ENCODE assay signal across 22 cellular contexts in the genomic region with DNA sequence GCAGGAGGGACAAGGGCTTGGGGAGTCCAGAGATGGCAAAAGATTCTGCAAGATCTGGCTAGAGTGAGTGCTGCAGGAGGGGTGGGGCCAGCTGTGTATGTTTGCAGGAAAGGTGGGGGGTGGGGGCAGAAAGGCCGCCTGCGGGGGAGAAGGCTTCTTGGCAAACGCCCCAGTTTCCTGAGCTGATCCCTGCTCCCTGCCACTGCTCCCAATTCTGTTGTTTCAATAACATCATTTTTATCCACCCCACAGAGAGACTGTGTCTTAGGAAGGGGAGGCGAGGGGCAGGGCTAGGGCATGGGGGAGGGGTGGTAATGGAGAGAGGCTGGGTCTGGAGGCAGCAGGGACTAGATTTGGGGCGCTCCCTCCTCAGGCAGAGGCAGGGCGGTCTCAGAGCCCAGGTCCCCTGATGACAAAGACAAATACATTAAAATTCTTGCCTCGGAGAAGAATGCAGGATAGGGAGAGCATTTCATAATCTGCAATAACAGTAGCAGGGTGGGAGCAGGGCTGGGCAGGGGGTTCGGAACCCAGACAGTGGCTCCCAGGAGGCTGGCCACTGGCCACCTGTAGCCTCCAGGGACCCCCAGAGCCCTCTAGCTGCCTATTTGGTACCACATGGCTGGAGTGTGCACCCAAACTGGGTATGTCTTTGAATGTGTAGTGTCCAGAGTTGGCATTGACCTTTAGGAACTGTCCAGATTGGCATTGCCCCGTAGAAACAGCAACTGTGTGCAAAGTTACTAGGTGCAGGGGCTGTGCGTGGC. TPM values are rescaled to one million over a fixed set of nuclear protein-coding genes. Genes with fewer than 3 reads are reported as not detected.
DNase-seq lines count a peak whose midpoint lies in the region; ATAC-seq, FAIRE-seq and TF ChIP-seq lines count a peak whose summit lies in the region.
"Had no signal": no experiment of that assay in that cellular context is flagged by ENCODE, and none has a peak within 500 bp of the region (broad histone marks: within the 10 kb centered on the region; RNA-seq: fewer than 3 reads in every experiment).

No MANE protein-coding gene starts in this region.

- H3K4me3 ChIP-seq in neuronal stem cell (ENCODE audit: low read length in 2 of 2) (no peak overlapping the region), kidney (ENCODE audit: low read length in 2 of 2) (no peak overlapping the region), WERI-Rb-1 (ENCODE audit: low read depth, low read length) (no peak overlapping the region), gastroesophageal sphincter (no peak overlapping the region)
- H3K4me3 ChIP-seq: left lung, tibial artery had no signal

- intact Hi-C loops in CD14-positive monocyte (cut with micrococcal nuclease) (loop anchor here in 1 of 2 donors (2.0 kb wide), 1 partner anchor 35 kb away; no protein-coding TSS in a partner anchor), kidney (cut with DNase I) (no loop called here)

- TF ChIP-seq POLR2A in gastroesophageal sphincter (IDR thresholded peaks at IDR 0.05): no peak

- no peak overlapping the region for H4K91ac ChIP-seq in neuronal stem cell (ENCODE audit: low read depth, low read length, poor library complexity)

- TF ChIP-seq CTCF in CD14-positive monocyte (IDR thresholded peaks at IDR 0.05): no peak
- TF ChIP-seq CTCF in RWPE1 (conservative IDR thresholded peaks at IDR 0.05; ENCODE audit: low read depth): no peak
- TF ChIP-seq CTCF in kidney (IDR thresholded peaks at IDR 0.05; ENCODE audit: borderline replicate concordance, extremely low read depth, insufficient read depth): no peak
- no peak for TF ChIP-seq CTCF in WERI-Rb-1 (IDR thresholded peaks at IDR 0.05; ENCODE audit: low read depth, low read length)
- TF ChIP-seq CTCF in gastroesophageal sphincter (IDR thresholded peaks at IDR 0.05): no peak

- no peak overlapping the region for H3K14ac ChIP-seq in neuronal stem cell (ENCODE audit: low read length)

- H3K4me1 ChIP-seq in neuronal stem cell (ENCODE audit: control insufficient read depth in 2 of 2, insufficient read depth in 1 of 2, low read depth in 1 of 2, low read length in 2 of 2) (peaks cover 12 to 13% of the 10 kb centered on the region in 2 donors), kidney (ENCODE audit: control insufficient read depth in 1 of 2, insufficient read depth in 1 of 2, low read depth in 1 of 2, low read length in 2 of 2) (peaks cover 0 to 2% of the 10 kb centered on the region in 2 donors), gastroesophageal sphincter (peaks cover 0 to 32% (median 15%) of the 10 kb centered on the region in 3 donors)

- H3K4me3 Mint-ChIP-seq in CD14-positive monocyte: peak overlapping the region in 1 of 2 donors; percentile 62
- H3K4me3 Mint-ChIP-seq: stimulated activated naive B cell treated with anti-CD40 and anti-IgM and Interleukin-4, amounts not matched to agents 10 μg/mL and 1 μg/mL and 100 μg/mL, for 72 hours had no signal

- H3K4me2 ChIP-seq in neuronal stem cell (ENCODE audit: insufficient read depth, low read length, poor library complexity, severe bottlenecking): no peak overlapping the region

- FAIRE-seq in kidney (lab: Jason Lieb, UNC): no peak

- WGBS in neuronal stem cell (ENCODE audit: extremely low coverage in 2 of 2, insufficient read length in 2 of 2, insufficient replicate concordance in 1 of 2), 2 donors: no CpG with 5 or more reads among the region's 10 CpGs
- 13 to 23% methylated on average over 5 of the region's 10 CpGs for WGBS in gastroesophageal sphincter (ENCODE audit: low coverage in 1 of 2), 2 donors

- no peak overlapping the region for H3K27ac Mint-ChIP-seq in CD14-positive monocyte
- H3K27ac Mint-ChIP-seq: stimulated activated naive B cell treated with anti-CD40 and anti-IgM and Interleukin-4, amounts not matched to agents 10 μg/mL and 1 μg/mL and 100 μg/mL, for 72 hours had no signal

- H3K23ac ChIP-seq in neuronal stem cell (ENCODE audit: low read depth, low read length, poor library complexity): peak overlapping the region; percentile 43

- CTCF ChIA-PET in RWPE1 (lab: Yijun Ruan, JAX): interaction anchor here (0.5 to 2.6 kb wide), 4 partner anchors 10 to 437 kb away, joined by 3 to 9 read pairs (median 4); no protein-coding TSS in a partner anchor

- TF ChIP-seq EP300 in gastroesophageal sphincter (IDR thresholded peaks at IDR 0.05): no peak

- no peak overlapping the region for H2AFZ ChIP-seq in neuronal stem cell (ENCODE audit: low read length)

- H3K79me1 ChIP-seq in neuronal stem cell (ENCODE audit: low read depth, low read length): no peaks in the 10 kb centered on the region

- no peak overlapping the region for H3K4ac ChIP-seq in neuronal stem cell (ENCODE audit: low read length)

- H3K4me1 Mint-ChIP-seq in CD14-positive monocyte: peaks cover 36% of the 10 kb centered on the region

- ATAC-seq in GM21390 (IDR thresholded peaks at IDR 0.05; ENCODE audit: unreplicated experiment) (no peak), gastroesophageal sphincter (no peak)
- ATAC-seq: esophagus mucosa; left lung; right cardiac atrium; stimulated activated naive B cell treated with anti-CD40 and anti-IgM and Interleukin-4, amounts not matched to agents 10 μg/mL and 1 μg/mL and 100 μg/mL, for 72 hours had no signal

- H3K27ac ChIP-seq in RWPE1 (peak overlapping the region; percentile 20; the same call in 1 of the 2 replicates), neuronal stem cell (replicated peaks; ENCODE audit: low read length) (no peak overlapping the region), kidney (ENCODE audit: low read depth in 2 of 2, low read length in 2 of 2) (no peak overlapping the region), WERI-Rb-1 (no peak overlapping the region), gastroesophageal sphincter (no peak overlapping the region)
- H3K27ac ChIP-seq: left lung, tibial artery had no signal

- peaks cover 4 to 6% of the 10 kb centered on the region in 2 donors for H3K36me3 Mint-ChIP-seq in CD14-positive monocyte
- H3K36me3 Mint-ChIP-seq: stimulated activated naive B cell treated with anti-CD40 and anti-IgM and Interleukin-4, amounts not matched to agents 10 μg/mL and 1 μg/mL and 100 μg/mL, for 72 hours had no signal

- POLR2A ChIA-PET in RWPE1 (lab: Yijun Ruan, JAX; ENCODE audit: low non-redundant PET): no interaction called here

- no peak overlapping the region for H4K8ac ChIP-seq in neuronal stem cell (ENCODE audit: low read depth, low read length)

- DNase-seq in CD14-positive monocyte (ENCODE audit: low spot score) (peak; percentile 40), H4 (ENCODE audit: low spot score) (peak; percentile 46), RWPE1 (ENCODE audit: low spot score) (no peak), neuronal stem cell (ENCODE audit: low spot score) (no peak), kidney (no peak), WERI-Rb-1 (no peak)
- DNase-seq: activated CD4-positive, alpha-beta T cell treated with anti-CD3 and anti-CD28 coated beads for 4 hours; activated CD8-positive, alpha-beta memory T cell treated with anti-CD3 and anti-CD28 coated beads, Interleukin-2, amount 50 U/mL, for 4 hours; amniotic stem cell; Karpas-422; left lung; NCI-H1092; occipital lobe; right cardiac atrium; stimulated activated naive B cell treated with anti-CD40 and anti-IgM and Interleukin-4, amounts not matched to agents 10 μg/mL and 1 μg/mL and 100 μg/mL, for 72 hours had no signal

- peaks cover 0 to 54% (median 12%) of the 10 kb centered on the region in 7 donors for H3K9me3 Mint-ChIP-seq in CD14-positive monocyte
- H3K9me3 Mint-ChIP-seq: stimulated activated naive B cell treated with anti-CD40 and anti-IgM and Interleukin-4, amounts not matched to agents 10 μg/mL and 1 μg/mL and 100 μg/mL, for 72 hours had no signal

- H3K36me3 ChIP-seq in neuronal stem cell (replicated peaks in 1 of 2; ENCODE audit: control insufficient read depth in 2 of 2, insufficient read depth in 2 of 2, low read length in 2 of 2) (no peaks in the 10 kb centered on the region), kidney (ENCODE audit: control insufficient read depth in 1 of 2, insufficient read depth in 2 of 2, low read length in 2 of 2) (no peaks in the 10 kb centered on the region), WERI-Rb-1 (no peaks in the 10 kb centered on the region), gastroesophageal sphincter (no peaks in the 10 kb centered on the region)
- H3K36me3 ChIP-seq: left lung, tibial artery had no signal

- no peak overlapping the region for H2BK120ac ChIP-seq in neuronal stem cell (ENCODE audit: low read depth, low read length)

- H3K18ac ChIP-seq in neuronal stem cell (ENCODE audit: low read length): no peak overlapping the region

- no peak overlapping the region for H2AK5ac ChIP-seq in neuronal stem cell (ENCODE audit: low read depth, low read length)

- H3K9me3 ChIP-seq in neuronal stem cell (replicated peaks in 1 of 2; ENCODE audit: control insufficient read depth in 2 of 2, insufficient read depth in 1 of 2, low read depth in 1 of 2, low read length in 2 of 2): no peaks in the 10 kb centered on the region
- no peaks in the 10 kb centered on the region for H3K9me3 ChIP-seq in kidney (ENCODE audit: control insufficient read depth in 1 of 2, low read length in 2 of 2)
- no peaks in the 10 kb centered on the region for H3K9me3 ChIP-seq in WERI-Rb-1 (ENCODE audit: severe bottlenecking)
- H3K9me3 ChIP-seq in gastroesophageal sphincter: no peaks in the 10 kb centered on the region
- H3K9me3 ChIP-seq: left lung, tibial artery had no signal

- H3K27me3 ChIP-seq in neuronal stem cell (ENCODE audit: control insufficient read depth in 3 of 3, insufficient read depth in 3 of 3, low read depth in 1 of 3, low read length in 3 of 3): peaks cover 40 to 93% (median 89%) of the 10 kb centered on the region in 3 experiments
- H3K27me3 ChIP-seq in WERI-Rb-1 (ENCODE audit: insufficient read depth, low read depth, severe bottlenecking): peaks cover 18% of the 10 kb centered on the region
- peaks cover 97% of the 10 kb centered on the region for H3K27me3 ChIP-seq in gastroesophageal sphincter

- no peak overlapping the region for H2BK12ac ChIP-seq in neuronal stem cell (ENCODE audit: low read length)

- no peak overlapping the region for H2BK5ac ChIP-seq in neuronal stem cell (ENCODE audit: low read length)

- H2BK15ac ChIP-seq in neuronal stem cell (ENCODE audit: low read length): peak overlapping the region; percentile 45

- no peak overlapping the region for H3K9ac ChIP-seq in neuronal stem cell (ENCODE audit: low read depth, low read length, poor library complexity)
- no peak overlapping the region for H3K9ac ChIP-seq in kidney (ENCODE audit: low read length in 2 of 2)

- peaks cover 82 to 98% (median 91%) of the 10 kb centered on the region in 3 donors for H3K27me3 Mint-ChIP-seq in CD14-positive monocyte (ENCODE audit: low read depth in 3 of 3)

RNA-seq across cellular contexts. Expression of gene WNT6, which starts 2.1 kb away (rescaled TPM):
- polyA plus RNA-seq in CD14-positive monocyte (under 1 TPM; 0.27 to 0.37 TPM), kidney (ENCODE audit: insufficient read depth, low read depth, low replicate concordance) (0.75 TPM)
- 0.21 and 2.1 TPM in 2 replicates for total RNA-seq in H4 (2014; rRNA removed; shearing (Covaris generic))
- polyA plus RNA-seq in neuronal stem cell (2013, experiment 1 of 2): not detected
- polyA plus RNA-seq in neuronal stem cell (2013, experiment 2 of 2): 0.03 TPM
- total RNA-seq in kidney (0.57 TPM), gastroesophageal sphincter (1 to 10 TPM; 1.3 to 4.2 (median 4.0) TPM)
- total RNA-seq: esophagus mucosa, HT-29, left lung, occipital lobe had no signal

RNA-seq across cellular contexts. Expression of gene WNT10A, which starts 23.1 kb away (rescaled TPM):
- not detected for polyA plus RNA-seq in CD14-positive monocyte
- total RNA-seq in H4 (2014; rRNA removed; shearing (Covaris generic)): 0.12 TPM in 1 of 2 replicates, not detected in the other
- not detected for polyA plus RNA-seq in neuronal stem cell (2013, experiment 1 of 2)
- polyA plus RNA-seq in neuronal stem cell (2013, experiment 2 of 2): not detected
- 10.2 TPM for total RNA-seq in kidney
- polyA plus RNA-seq in kidney (ENCODE audit: insufficient read depth, low read depth, low replicate concordance): 1.1 TPM
- not detected for total RNA-seq in gastroesophageal sphincter
- total RNA-seq: occipital lobe, right cardiac atrium had no signal
- polyA plus RNA-seq: right cardiac atrium had no signal

RNA-seq across cellular contexts. Expression of gene PRKAG3, which starts 26.0 kb away (rescaled TPM):
- not detected for polyA plus RNA-seq in CD14-positive monocyte
- total RNA-seq in H4 (2014; rRNA removed; shearing (Covaris generic)): not detected in 2 replicates
- polyA plus RNA-seq in neuronal stem cell (2013, experiment 1 of 2): not detected
- not detected for polyA plus RNA-seq in neuronal stem cell (2013, experiment 2 of 2)
- total RNA-seq in kidney: not detected
- polyA plus RNA-seq in kidney (ENCODE audit: insufficient read depth, low read depth, low replicate concordance): not detected
- total RNA-seq in gastroesophageal sphincter: not detected
- total RNA-seq: esophagus mucosa, G401, HT-29, left lung, mucosa of gallbladder, occipital lobe had no signal

Comparison
In these comparisons a context has a peak if more than half of its experiments do, and no peak if none do; other contexts are left out.
1. DNase-seq: peak in CD14-positive monocyte (single experiment) and H4 (single experiment); none in RWPE1 (single experiment), neuronal stem cell (single experiment), kidney (single experiment) and WERI-Rb-1 (single experiment).